ENCODE assay signal across 22 cellular contexts in the genomic region with DNA sequence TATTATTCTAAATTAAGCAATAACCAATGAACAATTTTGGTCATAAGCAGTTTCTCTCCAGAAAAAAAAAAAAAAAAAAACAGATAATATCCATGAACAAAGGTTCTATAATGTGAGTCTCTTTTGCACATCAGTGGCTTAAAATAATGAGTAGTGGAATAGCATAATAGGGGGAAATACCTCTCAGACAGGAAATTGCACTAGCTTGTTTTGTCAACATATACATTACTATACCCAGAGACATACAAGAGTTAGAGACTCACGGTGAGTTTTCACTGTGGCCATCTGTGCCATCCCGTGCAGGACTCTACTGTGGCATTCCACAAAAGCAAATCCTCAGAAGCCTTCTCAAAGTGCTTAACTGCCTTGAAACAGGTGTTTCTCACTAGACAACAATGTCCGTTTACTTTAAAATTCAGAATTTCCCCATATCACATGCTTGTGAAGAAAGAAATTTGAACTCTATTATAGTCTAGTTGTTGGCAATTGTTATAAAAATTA.
"Had no signal": no experiment of that assay in that cellular context is flagged by ENCODE, and none has a peak within 500 bp of the region (broad histone marks: within the 10 kb centered on the region; RNA-seq: fewer than 3 reads in every experiment).

No MANE protein-coding gene starts in this region.

- H3K27ac ChIP-seq: right lobe of liver, tibial artery had no signal

- ATAC-seq: activated naive CD8-positive, alpha-beta T cell treated with anti-CD3 and anti-CD28 coated beads, Interleukin-2, amount 50 U/mL, for 24 hours; esophagus mucosa; right lobe of liver; stimulated activated effector memory CD8-positive, alpha-beta T cell treated with anti-CD3 and anti-CD28 coated beads, Interleukin-12 subunit alpha, Interleukin-12 subunit beta, amount 100 ng/mL, for 72 hours; stimulated activated naive CD8-positive, alpha-beta T cell treated with anti-CD3 and anti-CD28 coated beads, Interleukin-15, amount 100 ng/mL, for 72 hours had no signal

- DNase-seq: activated CD4-positive, alpha-beta memory T cell treated with anti-CD3 and anti-CD28 coated beads for 36 hours; activated CD4-positive, alpha-beta T cell treated with anti-CD3 and anti-CD28 coated beads for 4 hours; activated CD4-positive, CD25-positive, alpha-beta regulatory T cell; activated gamma-delta T cell; activated naive CD4-positive, alpha-beta T cell treated with anti-CD3 and anti-CD28 coated beads, Interleukin-2, amount 50 U/mL, for 16 hours; activated naive CD8-positive, alpha-beta T cell treated with anti-CD3 and anti-CD28 coated beads, Interleukin-2, amount 50 U/mL, for 24 hours; caudate nucleus; effector CD8-positive, alpha-beta T cell; foreskin melanocyte; glutamatergic neuron; hippocampal formation; mesenchymal stem cell; naive B cell; occipital lobe; right lobe of liver; small intestine; stimulated activated CD4-positive, alpha-beta T cell treated with anti-CD3 and anti-CD28 coated beads, Interleukin-2, amount 100 ng/mL, for 24 hours; stimulated activated naive CD8-positive, alpha-beta T cell treated with anti-CD3 and anti-CD28 coated beads, Interleukin-15, amount 100 ng/mL, for 72 hours; T1000; tibial artery had no signal
